22 cellular contexts compared by ENCODE assay signal in the genomic region with DNA sequence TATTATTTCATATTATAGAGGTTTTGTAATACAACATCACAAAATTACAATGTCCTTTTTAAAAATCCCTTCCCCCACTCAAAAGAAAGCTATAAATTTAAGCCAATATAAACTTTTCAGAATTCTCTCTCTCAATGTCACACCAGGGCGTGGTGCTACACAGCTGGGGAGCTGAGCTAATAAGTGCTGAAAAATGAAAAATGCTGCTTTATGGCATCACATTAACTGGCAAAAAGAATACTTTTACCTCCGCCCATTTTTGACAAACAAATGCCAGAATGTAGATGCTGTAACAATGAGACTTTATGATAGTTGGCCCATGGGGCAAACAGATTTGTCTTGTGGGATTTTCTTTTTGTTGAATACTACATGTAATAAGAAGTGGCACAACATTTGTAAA.
"Had no signal": no experiment of that assay in that cellular context is flagged by ENCODE, and none has a peak within 500 bp of the region (broad histone marks: within the 10 kb centered on the region; RNA-seq: fewer than 3 reads in every experiment).

No MANE protein-coding gene starts in this region.

- H3K4me1 ChIP-seq: esophagus squamous epithelium, lower lobe of right lung, testis had no signal

- H3K4me3 ChIP-seq: esophagus squamous epithelium, lower lobe of right lung, testis had no signal

- H3K4me3 Mint-ChIP-seq: activated CD4-positive, alpha-beta T cell treated with anti-CD3 and anti-CD28 coated beads, Interleukin-2, amount 10 ng/mL, durations not matched to agents 7 days and 5 days; activated CD8-positive, alpha-beta T cell treated with anti-CD3 and anti-CD28 coated beads, Interleukin-2, amount 10 ng/mL, durations not matched to agents 7 days and 5 days; activated naive CD4-positive, alpha-beta T cell treated with anti-CD3 and anti-CD28 coated beads, Interleukin-2, amount 10 ng/mL, durations not matched to agents 7 days and 5 days; activated naive CD8-positive, alpha-beta T cell treated with anti-CD3 and anti-CD28 coated beads, Interleukin-2, amount 50 U/mL, for 24 hours; activated T-cell treated with anti-CD3 and anti-CD28 coated beads, Interleukin-2, amount 50 U/mL, for 24 hours; effector memory CD8-positive, alpha-beta T cell; mesothelial cell of epicardium; nephron; stimulated activated effector memory CD8-positive, alpha-beta T cell treated with anti-CD3 and anti-CD28 coated beads, Interleukin-12 subunit alpha, Interleukin-12 subunit beta, amount 100 ng/mL, for 72 hours; type B pancreatic cell had no signal

- H3K9me3 ChIP-seq: esophagus squamous epithelium, lower lobe of right lung, testis had no signal

- FAIRE-seq: islet of Langerhans had no signal

- H3K27me3 Mint-ChIP-seq: activated naive CD4-positive, alpha-beta T cell treated with anti-CD3 and anti-CD28 coated beads, Interleukin-2, amount 10 ng/mL, durations not matched to agents 7 days and 5 days; type B pancreatic cell had no signal

- ATAC-seq: activated CD4-positive, CD25-positive, alpha-beta regulatory T cell treated with anti-CD3 and anti-CD28 coated beads, Interleukin-2, amount 50 U/mL, for 24 hours; activated CD8-positive, alpha-beta T cell treated with anti-CD3 and anti-CD28 coated beads, Interleukin-2, amount 10 ng/mL, durations not matched to agents 7 days and 5 days; activated naive CD8-positive, alpha-beta T cell treated with anti-CD3 and anti-CD28 coated beads, Interleukin-2, amount 50 U/mL, for 24 hours; effector memory CD8-positive, alpha-beta T cell; lower lobe of right lung; stimulated activated effector memory CD8-positive, alpha-beta T cell treated with anti-CD3 and anti-CD28 coated beads, Interleukin-12 subunit alpha, Interleukin-12 subunit beta, amount 100 ng/mL, for 72 hours had no signal

- H3K4me1 Mint-ChIP-seq: activated CD4-positive, alpha-beta T cell treated with anti-CD3 and anti-CD28 coated beads, Interleukin-2, amount 10 ng/mL, durations not matched to agents 7 days and 5 days; activated naive CD4-positive, alpha-beta T cell treated with anti-CD3 and anti-CD28 coated beads, Interleukin-2, amount 10 ng/mL, durations not matched to agents 7 days and 5 days; activated naive CD8-positive, alpha-beta T cell treated with anti-CD3 and anti-CD28 coated beads, Interleukin-2, amount 50 U/mL, for 24 hours; mesothelial cell of epicardium; stimulated activated effector memory CD8-positive, alpha-beta T cell treated with anti-CD3 and anti-CD28 coated beads, Interleukin-12 subunit alpha, Interleukin-12 subunit beta, amount 100 ng/mL, for 72 hours had no signal

- DNase-seq: activated CD4-positive, alpha-beta T cell treated with anti-CD3 and anti-CD28 coated beads, Interleukin-2, amount 10 ng/mL, durations not matched to agents 7 days and 5 days; activated CD8-positive, alpha-beta T cell treated with anti-CD3 and anti-CD28 coated beads, Interleukin-2, amount 10 ng/mL, durations not matched to agents 7 days and 5 days; activated naive CD4-positive, alpha-beta T cell treated with anti-CD3 and anti-CD28 coated beads, Interleukin-2, amount 10 ng/mL, durations not matched to agents 7 days and 5 days; activated naive CD8-positive, alpha-beta T cell treated with anti-CD3 and anti-CD28 coated beads, Interleukin-2, amount 50 U/mL, for 24 hours; activated T-cell treated with anti-CD3 and anti-CD28 coated beads, Interleukin-2, amount 50 U/mL, for 24 hours; aorta; brain microvascular endothelial cell; effector memory CD8-positive, alpha-beta T cell; esophagus squamous epithelium; hippocampal formation; left cardiac atrium; lower lobe of right lung; nucleus accumbens; stimulated activated CD4-positive, alpha-beta T cell treated with anti-CD3 and anti-CD28 coated beads, Interleukin-4, amount 100 ng/mL, for 24 hours; T1000; testis had no signal

- H3K36me3 Mint-ChIP-seq: activated naive CD4-positive, alpha-beta T cell treated with anti-CD3 and anti-CD28 coated beads, Interleukin-2, amount 10 ng/mL, durations not matched to agents 7 days and 5 days; mesothelial cell of epicardium; stimulated activated effector memory CD8-positive, alpha-beta T cell treated with anti-CD3 and anti-CD28 coated beads, Interleukin-12 subunit alpha, Interleukin-12 subunit beta, amount 100 ng/mL, for 72 hours; type B pancreatic cell had no signal

- H3K27ac Mint-ChIP-seq: activated CD4-positive, alpha-beta T cell treated with anti-CD3 and anti-CD28 coated beads, Interleukin-2, amount 10 ng/mL, durations not matched to agents 7 days and 5 days; activated CD8-positive, alpha-beta T cell treated with anti-CD3 and anti-CD28 coated beads, Interleukin-2, amount 10 ng/mL, durations not matched to agents 7 days and 5 days; activated naive CD4-positive, alpha-beta T cell treated with anti-CD3 and anti-CD28 coated beads, Interleukin-2, amount 10 ng/mL, durations not matched to agents 7 days and 5 days; activated naive CD8-positive, alpha-beta T cell treated with anti-CD3 and anti-CD28 coated beads, Interleukin-2, amount 50 U/mL, for 24 hours; activated T-cell treated with anti-CD3 and anti-CD28 coated beads, Interleukin-2, amount 50 U/mL, for 24 hours; effector memory CD8-positive, alpha-beta T cell; mesothelial cell of epicardium; nephron; stimulated activated effector memory CD8-positive, alpha-beta T cell treated with anti-CD3 and anti-CD28 coated beads, Interleukin-12 subunit alpha, Interleukin-12 subunit beta, amount 100 ng/mL, for 72 hours; type B pancreatic cell had no signal

- H3K9me3 Mint-ChIP-seq: activated CD4-positive, alpha-beta T cell treated with anti-CD3 and anti-CD28 coated beads, Interleukin-2, amount 10 ng/mL, durations not matched to agents 7 days and 5 days; activated naive CD4-positive, alpha-beta T cell treated with anti-CD3 and anti-CD28 coated beads, Interleukin-2, amount 10 ng/mL, durations not matched to agents 7 days and 5 days; activated naive CD8-positive, alpha-beta T cell treated with anti-CD3 and anti-CD28 coated beads, Interleukin-2, amount 50 U/mL, for 24 hours; activated T-cell treated with anti-CD3 and anti-CD28 coated beads, Interleukin-2, amount 50 U/mL, for 24 hours; effector memory CD8-positive, alpha-beta T cell; mesothelial cell of epicardium; nephron; stimulated activated effector memory CD8-positive, alpha-beta T cell treated with anti-CD3 and anti-CD28 coated beads, Interleukin-12 subunit alpha, Interleukin-12 subunit beta, amount 100 ng/mL, for 72 hours; type B pancreatic cell had no signal

- H3K27me3 ChIP-seq: brain microvascular endothelial cell, esophagus squamous epithelium, testis had no signal

- H3K36me3 ChIP-seq: brain microvascular endothelial cell, esophagus squamous epithelium, lower lobe of right lung had no signal

- H3K27ac ChIP-seq: brain microvascular endothelial cell, esophagus squamous epithelium, lower lobe of right lung, testis had no signal
